33 cellular contexts compared by ENCODE assay signal in genomic region chr16:83437036-83437435, GRCh38.
"Had no signal": no experiment of that assay in that cellular context is flagged by ENCODE, and none has a peak within 500 bp of the region (broad histone marks: within the 10 kb centered on the region; RNA-seq: fewer than 3 reads in every experiment).

No MANE protein-coding gene starts in this region.

- H3K9me3 ChIP-seq: adrenal gland, ascending aorta, body of pancreas, breast epithelium had no signal

- DNase-seq: activated effector memory CD4-positive, alpha-beta T cell treated with anti-CD3 and anti-CD28 coated beads, Interleukin-2, amount 50 U/mL, for 16 hours; activated effector memory CD4-positive, alpha-beta T cell treated with Interleukin-2 at 50 U/mL for 16 hours; activated gamma-delta T cell; activated gamma-delta T cell treated with Interleukin-2 at 50 U/mL for 16 hours; activated naive CD4-positive, alpha-beta T cell; activated naive CD4-positive, alpha-beta T cell treated with anti-CD3 and anti-CD28 coated beads for 36 hours; activated naive CD4-positive, alpha-beta T cell treated with anti-CD3 and anti-CD28 coated beads, Interleukin-2, amount 10 ng/mL, durations not matched to agents 7 days and 5 days; activated naive CD4-positive, alpha-beta T cell treated with anti-CD3 and anti-CD28 coated beads, Interleukin-2, amount 50 U/mL, for 16 hours; activated naive CD4-positive, alpha-beta T cell treated with Interleukin-2 at 50 U/mL for 16 hours; activated naive CD8-positive, alpha-beta T cell treated with anti-CD3 and anti-CD28 coated beads for 36 hours; activated naive CD8-positive, alpha-beta T cell treated with anti-CD3 and anti-CD28 coated beads, Interleukin-2, amount 10 ng/mL, durations not matched to agents 7 days and 5 days; activated naive CD8-positive, alpha-beta T cell treated with anti-CD3 and anti-CD28 coated beads, Interleukin-2, amount 50 U/mL, for 24 hours; activated T-cell treated with anti-CD3 and anti-CD28 coated beads, Interleukin-2, amount 50 U/mL, for 24 hours; activated T-cell treated with anti-CD3 and anti-CD28 coated beads, Interleukin-2, amount 50 U/mL, for 4 hours; activated T-cell treated with anti-CD3 and anti-CD28 coated beads, Interleukin-2, amount 50 U/mL, for 48 hours; activated T-cell treated with anti-CD3 and anti-CD28 coated beads, Interleukin-2, amount 50 U/mL, for 72 hours; adrenal gland; amniotic stem cell; amygdala; anterior cingulate cortex; aorta; body of pancreas; brain microvascular endothelial cell; caudate nucleus; central memory CD4-positive, alpha-beta T cell; cerebellar nuclear complex had no signal

- FAIRE-seq: astrocyte, bronchial epithelial cell had no signal

- H3K4me1 ChIP-seq: adrenal gland, ascending aorta, body of pancreas, breast epithelium had no signal

- H3K36me3 ChIP-seq: adrenal gland, ascending aorta, brain microvascular endothelial cell, breast epithelium, cardiac muscle cell had no signal

- H3K4me3 ChIP-seq: adrenal gland, ascending aorta, body of pancreas, breast epithelium, cardiac muscle cell had no signal

- H3K27me3 ChIP-seq: adrenal gland, ascending aorta, body of pancreas, brain microvascular endothelial cell, breast epithelium, cardiac muscle cell had no signal

- ATAC-seq: activated naive CD4-positive, alpha-beta T cell treated with anti-CD3 and anti-CD28 coated beads, Interleukin-2, amount 50 U/mL, for 72 hours; activated naive CD8-positive, alpha-beta T cell treated with anti-CD3 and anti-CD28 coated beads, Interleukin-2, amount 50 U/mL, for 24 hours; activated T-cell treated with anti-CD3 and anti-CD28 coated beads, Interleukin-2, amount 50 U/mL, for 4 hours; activated T-cell treated with anti-CD3 and anti-CD28 coated beads, Interleukin-2, amount 50 U/mL, for 72 hours; activated T-helper 17 cell treated with anti-CD3 and anti-CD28 coated beads, Interleukin-2, amount 50 U/mL, for 72 hours; body of pancreas had no signal

- H3K27ac ChIP-seq: adrenal gland, ascending aorta, body of pancreas, brain microvascular endothelial cell, breast epithelium, cardiac muscle cell had no signal
